Comparison of ENCODE assay signal across 1 cellular context in the genomic region with DNA sequence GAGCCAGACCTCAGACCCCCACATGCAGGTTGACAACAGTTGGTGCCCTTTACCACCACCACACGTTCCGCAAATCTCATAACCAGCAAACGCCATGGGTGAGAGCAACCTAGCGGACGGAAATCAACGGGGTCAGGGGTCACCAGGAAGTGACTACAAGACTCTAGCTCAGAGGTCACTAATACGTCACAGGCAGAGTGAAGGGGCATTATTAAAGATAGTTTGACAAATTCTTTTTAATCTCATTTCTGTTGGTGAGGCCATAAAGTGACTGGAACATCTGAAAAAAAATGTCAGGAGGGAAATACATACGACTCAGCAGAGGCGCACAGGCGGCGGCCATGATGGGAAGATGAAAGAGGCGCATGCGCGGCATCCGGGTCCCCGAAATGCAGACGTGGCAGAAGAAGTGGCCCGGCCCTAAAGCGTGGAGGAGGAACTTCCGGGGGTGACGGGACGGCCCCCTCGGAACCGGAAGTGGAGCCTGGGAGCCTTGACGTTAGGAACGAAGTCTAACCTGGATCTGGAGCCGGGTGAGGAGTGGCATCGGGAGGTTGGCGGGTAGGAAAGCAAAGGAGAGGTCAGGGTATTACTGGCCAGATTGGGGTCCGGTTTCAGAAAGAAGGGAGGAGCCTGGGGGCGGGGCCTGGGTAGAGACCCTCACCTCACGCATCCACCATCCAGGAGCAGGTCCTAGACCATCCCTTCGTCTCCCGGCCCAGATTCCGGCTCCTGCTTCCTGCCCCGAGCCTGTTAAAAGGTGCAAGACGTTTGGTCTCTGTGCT.
TF ChIP-seq lines count a peak whose summit lies in the region.

A gene with protein sequence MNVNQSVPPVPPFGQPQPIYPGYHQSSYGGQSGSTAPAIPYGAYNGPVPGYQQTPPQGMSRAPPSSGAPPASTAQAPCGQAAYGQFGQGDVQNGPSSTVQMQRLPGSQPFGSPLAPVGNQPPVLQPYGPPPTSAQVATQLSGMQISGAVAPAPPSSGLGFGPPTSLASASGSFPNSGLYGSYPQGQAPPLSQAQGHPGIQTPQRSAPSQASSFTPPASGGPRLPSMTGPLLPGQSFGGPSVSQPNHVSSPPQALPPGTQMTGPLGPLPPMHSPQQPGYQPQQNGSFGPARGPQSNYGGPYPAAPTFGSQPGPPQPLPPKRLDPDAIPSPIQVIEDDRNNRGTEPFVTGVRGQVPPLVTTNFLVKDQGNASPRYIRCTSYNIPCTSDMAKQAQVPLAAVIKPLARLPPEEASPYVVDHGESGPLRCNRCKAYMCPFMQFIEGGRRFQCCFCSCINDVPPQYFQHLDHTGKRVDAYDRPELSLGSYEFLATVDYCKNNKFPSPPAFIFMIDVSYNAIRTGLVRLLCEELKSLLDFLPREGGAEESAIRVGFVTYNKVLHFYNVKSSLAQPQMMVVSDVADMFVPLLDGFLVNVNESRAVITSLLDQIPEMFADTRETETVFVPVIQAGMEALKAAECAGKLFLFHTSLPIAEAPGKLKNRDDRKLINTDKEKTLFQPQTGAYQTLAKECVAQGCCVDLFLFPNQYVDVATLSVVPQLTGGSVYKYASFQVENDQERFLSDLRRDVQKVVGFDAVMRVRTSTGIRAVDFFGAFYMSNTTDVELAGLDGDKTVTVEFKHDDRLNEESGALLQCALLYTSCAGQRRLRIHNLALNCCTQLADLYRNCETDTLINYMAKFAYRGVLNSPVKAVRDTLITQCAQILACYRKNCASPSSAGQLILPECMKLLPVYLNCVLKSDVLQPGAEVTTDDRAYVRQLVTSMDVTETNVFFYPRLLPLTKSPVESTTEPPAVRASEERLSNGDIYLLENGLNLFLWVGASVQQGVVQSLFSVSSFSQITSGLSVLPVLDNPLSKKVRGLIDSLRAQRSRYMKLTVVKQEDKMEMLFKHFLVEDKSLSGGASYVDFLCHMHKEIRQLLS (plus strand): TSS at position 468 of the 785 bp plus-strand sequence. CDS start 2,461 bp downstream, outside the sequence.

TF ChIP-seq in HEK293, 187 proteins besides CTCF, POLR2A, EP300 and RAD21 (continued from another document):
- TF ChIP-seq ZNF335 (tag by site-specific recombination; conservative IDR thresholded peaks at IDR 0.05) (peak; percentile 97), ZNF76 (tag by site-specific recombination; IDR thresholded peaks at IDR 0.05; ENCODE audit: borderline replicate concordance, low read depth) (peak; percentile 84), YY2 (tag by site-specific recombination; IDR thresholded peaks at IDR 0.05) (peak; percentile 98), ZNF23 (tag by site-specific recombination; IDR thresholded peaks at IDR 0.05; ENCODE audit: borderline replicate concordance) (no peak), ZFP37 (tag by site-specific recombination; IDR thresholded peaks at IDR 0.05) (0 out of 2 replicates have a peak, but pooled peaks have one; percentile 38), KLF16 (tag by site-specific recombination; IDR thresholded peaks at IDR 0.05) (peak; percentile 68), TRIM28 (IDR thresholded peaks at IDR 0.05; ENCODE audit: borderline replicate concordance, low read length) (no peak), ZNF623 (tag by site-specific recombination; IDR thresholded peaks at IDR 0.05) (no peak), YY1 (tag by site-specific recombination; IDR thresholded peaks at IDR 0.05) (peak; percentile 96)
- TF ChIP-seq, protein P1, sequence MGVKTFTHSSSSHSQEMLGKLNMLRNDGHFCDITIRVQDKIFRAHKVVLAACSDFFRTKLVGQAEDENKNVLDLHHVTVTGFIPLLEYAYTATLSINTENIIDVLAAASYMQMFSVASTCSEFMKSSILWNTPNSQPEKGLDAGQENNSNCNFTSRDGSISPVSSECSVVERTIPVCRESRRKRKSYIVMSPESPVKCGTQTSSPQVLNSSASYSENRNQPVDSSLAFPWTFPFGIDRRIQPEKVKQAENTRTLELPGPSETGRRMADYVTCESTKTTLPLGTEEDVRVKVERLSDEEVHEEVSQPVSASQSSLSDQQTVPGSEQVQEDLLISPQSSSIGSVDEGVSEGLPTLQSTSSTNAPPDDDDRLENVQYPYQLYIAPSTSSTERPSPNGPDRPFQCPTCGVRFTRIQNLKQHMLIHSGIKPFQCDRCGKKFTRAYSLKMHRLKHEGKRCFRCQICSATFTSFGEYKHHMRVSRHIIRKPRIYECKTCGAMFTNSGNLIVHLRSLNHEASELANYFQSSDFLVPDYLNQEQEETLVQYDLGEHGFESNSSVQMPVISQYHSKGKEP (tag by site-specific recombination; IDR thresholded peaks at IDR 0.05): 0 out of 2 replicates have a peak, but pooled peaks have one; percentile 18
